Comparison of ENCODE assay signal across 1 cellular context in the genomic region with DNA sequence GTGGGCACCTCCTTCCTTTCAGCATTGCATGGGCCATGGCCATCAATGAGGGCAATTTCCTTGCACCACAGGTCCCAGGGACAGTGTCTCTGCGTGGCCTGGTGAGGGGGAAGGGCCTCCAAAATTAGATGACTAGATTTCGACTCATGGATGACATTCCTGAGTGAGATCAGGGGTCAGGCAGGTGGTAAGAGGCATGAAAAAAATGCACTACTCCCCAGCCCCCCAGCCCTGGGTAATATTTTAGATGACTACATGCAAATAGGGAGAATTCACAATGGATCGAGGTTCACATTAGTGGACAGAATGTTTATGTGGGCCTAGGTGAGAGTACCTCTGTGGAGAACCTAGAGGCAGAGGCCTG.
TF ChIP-seq lines count a peak whose summit lies in the region.

No MANE protein-coding gene starts in this region.

TF ChIP-seq in IMR-90, 13 proteins besides CTCF, POLR2A, EP300 and RAD21:
- TF ChIP-seq FOS (IDR thresholded peaks at IDR 0.05; ENCODE audit: low read depth, low read length) (no peak), CEBPB (IDR thresholded peaks at IDR 0.05; ENCODE audit: low read depth, low read length) (no peak), CHD1 (IDR thresholded peaks at IDR 0.05; ENCODE audit: low read depth, low read length) (no peak), MAFK (IDR thresholded peaks at IDR 0.05; ENCODE audit: low read depth, low read length) (no peak), MXI1 (IDR thresholded peaks at IDR 0.05; ENCODE audit: borderline replicate concordance, low read depth, low read length) (no peak), MAZ (IDR thresholded peaks at IDR 0.05; ENCODE audit: borderline replicate concordance, low read depth, low read length) (no peak), NFE2L2 (IDR thresholded peaks at IDR 0.05; ENCODE audit: low read depth, low read length) (no peak), SMC3 (IDR thresholded peaks at IDR 0.05; ENCODE audit: low read depth, low read length) (no peak), RFX5 (IDR thresholded peaks at IDR 0.05; ENCODE audit: low read depth, low read length) (no peak), RCOR1 (IDR thresholded peaks at IDR 0.05; ENCODE audit: insufficient replicate concordance, low read length) (no peak), BHLHE40 (IDR thresholded peaks at IDR 0.05; ENCODE audit: low read depth, low read length) (no peak)
- TF ChIP-seq, protein P1, sequence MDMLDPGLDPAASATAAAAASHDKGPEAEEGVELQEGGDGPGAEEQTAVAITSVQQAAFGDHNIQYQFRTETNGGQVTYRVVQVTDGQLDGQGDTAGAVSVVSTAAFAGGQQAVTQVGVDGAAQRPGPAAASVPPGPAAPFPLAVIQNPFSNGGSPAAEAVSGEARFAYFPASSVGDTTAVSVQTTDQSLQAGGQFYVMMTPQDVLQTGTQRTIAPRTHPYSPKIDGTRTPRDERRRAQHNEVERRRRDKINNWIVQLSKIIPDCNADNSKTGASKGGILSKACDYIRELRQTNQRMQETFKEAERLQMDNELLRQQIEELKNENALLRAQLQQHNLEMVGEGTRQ (IDR thresholded peaks at IDR 0.05; ENCODE audit: low read depth, low read length): no peak
- TF ChIP-seq, protein P2, sequence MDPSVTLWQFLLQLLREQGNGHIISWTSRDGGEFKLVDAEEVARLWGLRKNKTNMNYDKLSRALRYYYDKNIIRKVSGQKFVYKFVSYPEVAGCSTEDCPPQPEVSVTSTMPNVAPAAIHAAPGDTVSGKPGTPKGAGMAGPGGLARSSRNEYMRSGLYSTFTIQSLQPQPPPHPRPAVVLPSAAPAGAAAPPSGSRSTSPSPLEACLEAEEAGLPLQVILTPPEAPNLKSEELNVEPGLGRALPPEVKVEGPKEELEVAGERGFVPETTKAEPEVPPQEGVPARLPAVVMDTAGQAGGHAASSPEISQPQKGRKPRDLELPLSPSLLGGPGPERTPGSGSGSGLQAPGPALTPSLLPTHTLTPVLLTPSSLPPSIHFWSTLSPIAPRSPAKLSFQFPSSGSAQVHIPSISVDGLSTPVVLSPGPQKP (IDR thresholded peaks at IDR 0.05; ENCODE audit: borderline replicate concordance, low read depth, low read length): no peak
